ENCODE assay signal across 1 cellular context in genomic region chr1:24454684-24455091, GRCh38.
TF ChIP-seq lines count a peak whose summit lies in the region.

No MANE protein-coding gene starts in this region.

TF ChIP-seq in IMR-90, 13 proteins besides CTCF, POLR2A, EP300 and RAD21:
- TF ChIP-seq MAZ (IDR thresholded peaks at IDR 0.05; ENCODE audit: borderline replicate concordance, low read depth, low read length) (no peak), CEBPB (IDR thresholded peaks at IDR 0.05; ENCODE audit: low read depth, low read length) (peak; percentile 25; the same call in 1 of the 2 replicates)
